22 cellular contexts compared by ENCODE assay signal in genomic region chr17:50682938-50683337, GRCh38. TPM values are rescaled to one million over a fixed set of nuclear protein-coding genes. Genes with fewer than 3 reads are reported as not detected.
"Had no signal": no experiment of that assay in that cellular context is flagged by ENCODE, and none has a peak within 500 bp of the region (broad histone marks: within the 10 kb centered on the region; RNA-seq: fewer than 3 reads in every experiment).

No MANE protein-coding gene starts in this region.

- ATAC-seq: activated T-cell treated with anti-CD3 and anti-CD28 coated beads, Interleukin-2, amount 50 U/mL, for 4 hours; esophagus mucosa; gastrocnemius medialis; left ventricle myocardium superior; naive thymus-derived CD8-positive, alpha-beta T cell; pancreas; stimulated activated naive B cell treated with anti-CD40 and anti-IgM and Interleukin-4, amounts not matched to agents 10 μg/mL and 1 μg/mL and 100 μg/mL, for 72 hours had no signal

- H3K27ac ChIP-seq: ascending aorta, breast epithelium, coronary artery, gastrocnemius medialis, neutrophil, sigmoid colon had no signal

- H3K4me3 ChIP-seq: ascending aorta, breast epithelium, coronary artery, gastrocnemius medialis, pancreas, sigmoid colon had no signal

- DNase-seq: activated CD4-positive, alpha-beta T cell treated with anti-CD3 and anti-CD28 coated beads, Interleukin-2, amount 50 U/mL, for 1 hour; activated CD8-positive, alpha-beta memory T cell treated with anti-CD3 and anti-CD28 coated beads, Interleukin-2, amount 50 U/mL, for 4 hours; activated naive CD4-positive, alpha-beta T cell treated with anti-CD3 and anti-CD28 coated beads, Interleukin-2, amount 50 U/mL, for 16 hours; activated T-cell treated with anti-CD3 and anti-CD28 coated beads, Interleukin-2, amount 50 U/mL, for 4 hours; effector CD4-positive, alpha-beta T cell; gastrocnemius medialis; head of caudate nucleus; immature natural killer cell; left ventricle myocardium superior; mesendoderm; naive thymus-derived CD8-positive, alpha-beta T cell; sigmoid colon; stimulated activated naive B cell treated with anti-CD40 and anti-IgM and Interleukin-4, amounts not matched to agents 10 μg/mL and 1 μg/mL and 100 μg/mL, for 72 hours; T-helper 1 cell; T-helper 9 cell had no signal

- FAIRE-seq: pancreas, urothelium cell line had no signal

- H3K27me3 ChIP-seq: ascending aorta, breast epithelium, gastrocnemius medialis, pancreas, sigmoid colon had no signal

- H3K9me3 ChIP-seq: ascending aorta, breast epithelium, gastrocnemius medialis, neutrophil, pancreas, sigmoid colon had no signal

- H3K36me3 ChIP-seq: ascending aorta, breast epithelium, gastrocnemius medialis, neutrophil, sigmoid colon had no signal

RNA-seq across cellular contexts. Expression of gene ABCC3, which starts 48.3 kb away (rescaled TPM):
- polyA plus RNA-seq: naive thymus-derived CD8-positive, alpha-beta T cell had no signal
